7 cellular contexts compared by ENCODE assay signal in the genomic region with DNA sequence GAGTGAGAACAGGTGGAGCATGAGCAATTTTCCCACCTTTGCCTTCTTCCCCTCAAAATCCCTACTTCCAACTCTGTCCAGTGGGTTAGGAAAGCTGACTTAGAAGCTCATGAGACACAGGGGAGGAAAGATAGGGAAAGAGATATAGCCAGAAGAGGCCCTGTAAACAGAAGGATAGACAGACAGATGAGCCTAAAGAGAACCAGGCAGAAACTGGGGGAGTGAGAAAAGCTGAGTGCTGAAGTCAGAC. TPM values are rescaled to one million over a fixed set of nuclear protein-coding genes. Genes with fewer than 3 reads are reported as not detected.
A peak's percentile ranks its signal among the peaks of the same experiment; 100 is the strongest.
DNase-seq lines count a peak whose midpoint lies in the region; ATAC-seq and TF ChIP-seq lines count a peak whose summit lies in the region.
"Had no signal": no experiment of that assay in that cellular context is flagged by ENCODE, and none has a peak within 500 bp of the region (broad histone marks: within the 10 kb centered on the region; RNA-seq: fewer than 3 reads in every experiment).

No MANE protein-coding gene starts in this region.

- H2AFZ ChIP-seq in hepatocyte = no peak overlapping the region

- ATAC-seq in RWPE2 (ENCODE audit: low read depth) (no peak; the same call in 1 of the 3 replicates), HG03432 (IDR thresholded peaks at IDR 0.05; ENCODE audit: unreplicated experiment) (no peak)

- H3K27me3 ChIP-seq in RWPE2 (ENCODE audit: insufficient read depth, poor library complexity, severe bottlenecking) (no peaks in the 10 kb centered on the region), hepatocyte (no peaks in the 10 kb centered on the region), subcutaneous abdominal adipose tissue (ENCODE audit: control insufficient read depth in 5 of 5, insufficient read depth in 4 of 5, low read length in 5 of 5) (no peaks in the 10 kb centered on the region)

- DNase-seq in RWPE2 (ENCODE audit: low spot score) (no peak), hepatocyte (ENCODE audit: low spot score) (no peak)
- DNase-seq in stimulated activated CD8-positive, alpha-beta memory T cell treated with anti-CD3 and anti-CD28 coated beads, Interleukin-4, amount 100 ng/mL, for 48 hours = no peak
- DNase-seq: GOT3, naive B cell had no signal

- TF ChIP-seq CTCF in RWPE2 (IDR thresholded peaks at IDR 0.05; ENCODE audit: poor library complexity, severe bottlenecking) = no peak
- TF ChIP-seq CTCF in hepatocyte (IDR thresholded peaks at IDR 0.05; ENCODE audit: poor library complexity) = no peak

- H3K4me1 ChIP-seq in RWPE2 (ENCODE audit: insufficient read depth, poor library complexity, severe bottlenecking) (peaks cover 49% of the 10 kb centered on the region), hepatocyte (ENCODE audit: insufficient read depth) (peaks cover 40% of the 10 kb centered on the region), subcutaneous abdominal adipose tissue (ENCODE audit: control insufficient read depth in 5 of 5, insufficient read depth in 5 of 5, low read length in 5 of 5) (peaks cover 7 to 56% (median 51%) of the 10 kb centered on the region in 5 donors)

- H3K9me2 ChIP-seq in hepatocyte (replicated peaks; ENCODE audit: insufficient read depth) = no peaks in the 10 kb centered on the region

- H3K36me3 ChIP-seq in RWPE2 (ENCODE audit: low read depth) (peaks cover 86% of the 10 kb centered on the region), hepatocyte (replicated peaks; ENCODE audit: insufficient read depth, low read depth) (no peaks in the 10 kb centered on the region), subcutaneous abdominal adipose tissue (ENCODE audit: control insufficient read depth in 5 of 5, insufficient read depth in 5 of 5, low read length in 5 of 5) (peaks cover 0 to 2% (median 0%) of the 10 kb centered on the region in 5 donors)

- H3K9ac ChIP-seq in subcutaneous abdominal adipose tissue (ENCODE audit: low read length in 5 of 5) = peak overlapping the region in 4 of 5 donors; percentile 3 to 64 (median 32)

- peak overlapping the region; percentile 100 for H3K27ac ChIP-seq in RWPE2 (ENCODE audit: poor library complexity, severe bottlenecking)
- peak overlapping the region; percentile 98 for H3K27ac ChIP-seq in hepatocyte
- H3K27ac ChIP-seq in subcutaneous abdominal adipose tissue (ENCODE audit: low read depth, low read length) = peak overlapping the region; percentile 47

- no peaks in the 10 kb centered on the region for H3K9me3 ChIP-seq in RWPE2 (ENCODE audit: severe bottlenecking)
- no peaks in the 10 kb centered on the region for H3K9me3 ChIP-seq in hepatocyte (ENCODE audit: low read depth)
- H3K9me3 ChIP-seq in subcutaneous abdominal adipose tissue (ENCODE audit: control insufficient read depth in 5 of 5, low read length in 5 of 5) = no peaks in the 10 kb centered on the region

- no peaks in the 10 kb centered on the region for H4K20me1 ChIP-seq in hepatocyte (ENCODE audit: insufficient read depth, poor library complexity, severe bottlenecking)

- peak overlapping the region; percentile 88 for H3K4me2 ChIP-seq in hepatocyte

- H3K4me3 ChIP-seq in RWPE2 (ENCODE audit: severe bottlenecking) (no peak overlapping the region), hepatocyte (no peak overlapping the region), subcutaneous abdominal adipose tissue (ENCODE audit: low read depth in 1 of 5, low read length in 5 of 5) (no peak overlapping the region)

- H3K79me2 ChIP-seq in hepatocyte = peaks cover 67% of the 10 kb centered on the region

RNA-seq across cellular contexts. Expression of a gene that starts 5.0 kb away (rescaled TPM):
- total RNA-seq in hepatocyte = 75.1 and 80.8 TPM in 2 replicates
- polyA plus RNA-seq in hepatocyte = 36.2 and 43.2 TPM in 2 replicates

RNA-seq across cellular contexts. Expression of a gene that starts 20.5 kb away (rescaled TPM):
- total RNA-seq in hepatocyte = 34.8 and 46.4 TPM in 2 replicates
- polyA plus RNA-seq in hepatocyte = 16.2 and 21.8 TPM in 2 replicates

RNA-seq across cellular contexts. Expression of a gene that starts 32.6 kb away (rescaled TPM):
- 7.8 and 8.8 TPM in 2 replicates for total RNA-seq in hepatocyte
- polyA plus RNA-seq in hepatocyte = 5.7 and 6.5 TPM in 2 replicates

RNA-seq across cellular contexts. Expression of a gene that starts 48.2 kb away (rescaled TPM):
- 38.9 and 52.2 TPM in 2 replicates for total RNA-seq in hepatocyte
- polyA plus RNA-seq in hepatocyte = 54.1 and 72.3 TPM in 2 replicates

RNA-seq across cellular contexts. Expression of a gene that starts 57.3 kb away (rescaled TPM):
- total RNA-seq in hepatocyte = 171 and 190 TPM in 2 replicates
- polyA plus RNA-seq in hepatocyte = 299 and 319 TPM in 2 replicates

Comparison
In these comparisons a context has a peak if more than half of its experiments do, and no peak if none do; other contexts are left out.
1. H3K27ac ChIP-seq: peak in every context shown above with its lines; median percentile 100 in RWPE2; 98 in hepatocyte; 47 in subcutaneous abdominal adipose tissue.